Comparison of ENCODE assay signal across 18 cellular contexts in genomic region chr20:32158351-32158750, GRCh38.
"Had no signal": no experiment of that assay in that cellular context is flagged by ENCODE, and none has a peak within 500 bp of the region (broad histone marks: within the 10 kb centered on the region; RNA-seq: fewer than 3 reads in every experiment).

No MANE protein-coding gene starts in this region.

- DNase-seq: activated CD4-positive, alpha-beta T cell treated with anti-CD3 and anti-CD28 coated beads, Interleukin-2, amount 50 U/mL, for 1 hour; activated CD4-positive, CD25-positive, alpha-beta regulatory T cell treated with anti-CD3 and anti-CD28 coated beads, Interleukin-2, amount 50 U/mL, for 72 hours; activated naive CD4-positive, alpha-beta T cell; activated naive CD8-positive, alpha-beta T cell treated with anti-CD3 and anti-CD28 coated beads, Interleukin-2, amount 10 ng/mL, durations not matched to agents 7 days and 5 days; activated T-cell treated with anti-CD3 and anti-CD28 coated beads for 4 hours; amniotic stem cell; brain microvascular endothelial cell; esophagus squamous epithelium; foreskin melanocyte; left lung; lower lobe of right lung; mesenchymal stem cell; natural killer cell; psoas muscle; stimulated activated naive CD4-positive, alpha-beta T cell treated with Interleukin-2 at 50 U/mL for 16 hours; T-helper 2 cell had no signal

- H3K27me3 ChIP-seq: brain microvascular endothelial cell, esophagus squamous epithelium, left lung, tibial nerve had no signal

- H3K27ac ChIP-seq: brain microvascular endothelial cell, esophagus squamous epithelium, left lung, lower lobe of right lung, psoas muscle, tibial nerve had no signal

- H3K4me3 ChIP-seq: esophagus squamous epithelium, left lung, lower lobe of right lung, psoas muscle, tibial nerve had no signal

- H3K9me3 ChIP-seq: esophagus squamous epithelium, left lung, lower lobe of right lung, psoas muscle, tibial nerve had no signal

- ATAC-seq: left lung, lower lobe of right lung, natural killer cell, psoas muscle, SK-N-SH treated with all-trans-retinoic acid at 6 μM for 48 hours had no signal
